1 cellular context compared by ENCODE assay signal in genomic region chr7:117157871-117158209, GRCh38.
TF ChIP-seq lines count a peak whose summit lies in the region.

No MANE protein-coding gene starts in this region.

TF ChIP-seq in IMR-90, 13 proteins besides CTCF, POLR2A, EP300 and RAD21:
- TF ChIP-seq, protein P1, sequence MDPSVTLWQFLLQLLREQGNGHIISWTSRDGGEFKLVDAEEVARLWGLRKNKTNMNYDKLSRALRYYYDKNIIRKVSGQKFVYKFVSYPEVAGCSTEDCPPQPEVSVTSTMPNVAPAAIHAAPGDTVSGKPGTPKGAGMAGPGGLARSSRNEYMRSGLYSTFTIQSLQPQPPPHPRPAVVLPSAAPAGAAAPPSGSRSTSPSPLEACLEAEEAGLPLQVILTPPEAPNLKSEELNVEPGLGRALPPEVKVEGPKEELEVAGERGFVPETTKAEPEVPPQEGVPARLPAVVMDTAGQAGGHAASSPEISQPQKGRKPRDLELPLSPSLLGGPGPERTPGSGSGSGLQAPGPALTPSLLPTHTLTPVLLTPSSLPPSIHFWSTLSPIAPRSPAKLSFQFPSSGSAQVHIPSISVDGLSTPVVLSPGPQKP (IDR thresholded peaks at IDR 0.05; ENCODE audit: borderline replicate concordance, low read depth, low read length), result no peak
- TF ChIP-seq CEBPB (IDR thresholded peaks at IDR 0.05; ENCODE audit: low read depth, low read length), result no peak
- no peak for TF ChIP-seq RCOR1 (IDR thresholded peaks at IDR 0.05; ENCODE audit: insufficient replicate concordance, low read length)
- TF ChIP-seq MXI1 (IDR thresholded peaks at IDR 0.05; ENCODE audit: borderline replicate concordance, low read depth, low read length), result no peak
- no peak for TF ChIP-seq RFX5 (IDR thresholded peaks at IDR 0.05; ENCODE audit: low read depth, low read length)
- no peak for TF ChIP-seq CHD1 (IDR thresholded peaks at IDR 0.05; ENCODE audit: low read depth, low read length)
- TF ChIP-seq NFE2L2 (IDR thresholded peaks at IDR 0.05; ENCODE audit: low read depth, low read length), result no peak
- no peak for TF ChIP-seq SMC3 (IDR thresholded peaks at IDR 0.05; ENCODE audit: low read depth, low read length)
- TF ChIP-seq MAFK (IDR thresholded peaks at IDR 0.05; ENCODE audit: low read depth, low read length), result no peak
- no peak for TF ChIP-seq USF2 (IDR thresholded peaks at IDR 0.05; ENCODE audit: low read depth, low read length)
- no peak for TF ChIP-seq FOS (IDR thresholded peaks at IDR 0.05; ENCODE audit: low read depth, low read length)
- no peak for TF ChIP-seq BHLHE40 (IDR thresholded peaks at IDR 0.05; ENCODE audit: low read depth, low read length)
- TF ChIP-seq MAZ (IDR thresholded peaks at IDR 0.05; ENCODE audit: borderline replicate concordance, low read depth, low read length), result no peak
